Comparison of ENCODE assay signal across 1 cellular context in the genomic region with DNA sequence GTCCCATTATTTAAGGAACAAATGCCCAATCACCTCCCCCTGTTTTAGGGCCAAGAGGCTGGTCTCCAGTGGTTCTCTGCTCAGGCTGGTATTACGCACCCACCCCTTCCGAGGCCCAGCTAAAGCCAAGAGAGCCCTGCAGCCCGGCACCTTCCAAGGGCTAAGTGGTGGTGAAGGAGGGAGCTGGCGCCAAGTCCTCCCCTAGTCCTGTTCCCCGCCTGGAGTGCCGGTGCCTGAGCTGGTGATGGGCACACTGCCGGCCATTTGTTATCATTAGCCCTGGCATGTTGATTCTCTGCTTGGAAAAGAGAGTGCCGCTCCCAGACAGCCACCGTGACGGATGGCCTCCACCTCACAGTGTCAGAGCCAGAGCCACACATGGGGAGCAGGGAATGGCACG.
TF ChIP-seq lines count a peak whose summit lies in the region.

No MANE protein-coding gene starts in this region.

TF ChIP-seq in IMR-90, 13 proteins besides CTCF, POLR2A, EP300 and RAD21:
- TF ChIP-seq MAZ (IDR thresholded peaks at IDR 0.05; ENCODE audit: borderline replicate concordance, low read depth, low read length) = no peak
- TF ChIP-seq, protein P1, sequence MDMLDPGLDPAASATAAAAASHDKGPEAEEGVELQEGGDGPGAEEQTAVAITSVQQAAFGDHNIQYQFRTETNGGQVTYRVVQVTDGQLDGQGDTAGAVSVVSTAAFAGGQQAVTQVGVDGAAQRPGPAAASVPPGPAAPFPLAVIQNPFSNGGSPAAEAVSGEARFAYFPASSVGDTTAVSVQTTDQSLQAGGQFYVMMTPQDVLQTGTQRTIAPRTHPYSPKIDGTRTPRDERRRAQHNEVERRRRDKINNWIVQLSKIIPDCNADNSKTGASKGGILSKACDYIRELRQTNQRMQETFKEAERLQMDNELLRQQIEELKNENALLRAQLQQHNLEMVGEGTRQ (IDR thresholded peaks at IDR 0.05; ENCODE audit: low read depth, low read length) = no peak
- TF ChIP-seq RCOR1 (IDR thresholded peaks at IDR 0.05; ENCODE audit: insufficient replicate concordance, low read length) = no peak
- TF ChIP-seq RFX5 (IDR thresholded peaks at IDR 0.05; ENCODE audit: low read depth, low read length) = no peak
- TF ChIP-seq, protein P2, sequence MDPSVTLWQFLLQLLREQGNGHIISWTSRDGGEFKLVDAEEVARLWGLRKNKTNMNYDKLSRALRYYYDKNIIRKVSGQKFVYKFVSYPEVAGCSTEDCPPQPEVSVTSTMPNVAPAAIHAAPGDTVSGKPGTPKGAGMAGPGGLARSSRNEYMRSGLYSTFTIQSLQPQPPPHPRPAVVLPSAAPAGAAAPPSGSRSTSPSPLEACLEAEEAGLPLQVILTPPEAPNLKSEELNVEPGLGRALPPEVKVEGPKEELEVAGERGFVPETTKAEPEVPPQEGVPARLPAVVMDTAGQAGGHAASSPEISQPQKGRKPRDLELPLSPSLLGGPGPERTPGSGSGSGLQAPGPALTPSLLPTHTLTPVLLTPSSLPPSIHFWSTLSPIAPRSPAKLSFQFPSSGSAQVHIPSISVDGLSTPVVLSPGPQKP (IDR thresholded peaks at IDR 0.05; ENCODE audit: borderline replicate concordance, low read depth, low read length) = no peak
- no peak for TF ChIP-seq CHD1 (IDR thresholded peaks at IDR 0.05; ENCODE audit: low read depth, low read length)
- TF ChIP-seq NFE2L2 (IDR thresholded peaks at IDR 0.05; ENCODE audit: low read depth, low read length) = no peak
- no peak for TF ChIP-seq MXI1 (IDR thresholded peaks at IDR 0.05; ENCODE audit: borderline replicate concordance, low read depth, low read length)
- TF ChIP-seq SMC3 (IDR thresholded peaks at IDR 0.05; ENCODE audit: low read depth, low read length) = no peak
- TF ChIP-seq FOS (IDR thresholded peaks at IDR 0.05; ENCODE audit: low read depth, low read length) = no peak
- no peak for TF ChIP-seq CEBPB (IDR thresholded peaks at IDR 0.05; ENCODE audit: low read depth, low read length)
- TF ChIP-seq BHLHE40 (IDR thresholded peaks at IDR 0.05; ENCODE audit: low read depth, low read length) = no peak
- no peak for TF ChIP-seq MAFK (IDR thresholded peaks at IDR 0.05; ENCODE audit: low read depth, low read length)
